ENCODE assay signal across 29 cellular contexts in genomic region chr18:77634495-77634894, GRCh38.
"Had no signal": no experiment of that assay in that cellular context is flagged by ENCODE, and none has a peak within 500 bp of the region (broad histone marks: within the 10 kb centered on the region; RNA-seq: fewer than 3 reads in every experiment).

No MANE protein-coding gene starts in this region.

- H3K4me3 ChIP-seq: coronary artery, gastrocnemius medialis, heart left ventricle had no signal

- H3K9me3 Mint-ChIP-seq: activated B cell treated with CpG ODN at 0.5 μM for 24 hours; activated CD4-positive, alpha-beta memory T cell treated with anti-CD3 and anti-CD28 coated beads, Interleukin-2, amount 10 ng/mL, durations not matched to agents 7 days and 5 days; activated CD4-positive, alpha-beta T cell treated with anti-CD3 and anti-CD28 coated beads, Interleukin-2, amount 10 ng/mL, durations not matched to agents 7 days and 5 days; activated T-cell treated with anti-CD3 and anti-CD28 coated beads, Interleukin-2, amount 50 U/mL, for 24 hours; central memory CD8-positive, alpha-beta T cell; dendritic cell treated with granulocyte-macrophage colony-stimulating factor and Interleukin-4, amounts not matched to agents 40 ng/mL and 50 ng/mL, for 4 days had no signal

- H3K4me3 Mint-ChIP-seq: activated B cell treated with CpG ODN at 0.5 μM for 24 hours; activated CD4-positive, alpha-beta memory T cell treated with anti-CD3 and anti-CD28 coated beads, Interleukin-2, amount 10 ng/mL, durations not matched to agents 7 days and 5 days; activated CD4-positive, alpha-beta T cell treated with anti-CD3 and anti-CD28 coated beads, Interleukin-2, amount 10 ng/mL, durations not matched to agents 7 days and 5 days; activated naive CD8-positive, alpha-beta T cell; activated T-cell treated with anti-CD3 and anti-CD28 coated beads, Interleukin-2, amount 50 U/mL, for 24 hours; activated T-cell treated with anti-CD3 and anti-CD28 coated beads, Interleukin-2, amount 50 U/mL, for 72 hours; central memory CD8-positive, alpha-beta T cell; dendritic cell treated with granulocyte-macrophage colony-stimulating factor and Interleukin-4, amounts not matched to agents 40 ng/mL and 50 ng/mL, for 4 days; endodermal cell had no signal

- H3K36me3 Mint-ChIP-seq: activated naive CD8-positive, alpha-beta T cell had no signal

- H3K36me3 ChIP-seq: brain microvascular endothelial cell, gastrocnemius medialis, heart left ventricle, WERI-Rb-1 had no signal

- DNase-seq: activated B cell treated with CpG ODN at 0.5 μM for 24 hours; activated CD4-positive, alpha-beta memory T cell treated with anti-CD3 and anti-CD28 coated beads, Interleukin-2, amount 10 ng/mL, durations not matched to agents 7 days and 5 days; activated CD4-positive, alpha-beta T cell treated with anti-CD3 and anti-CD28 coated beads, Interleukin-2, amount 10 ng/mL, durations not matched to agents 7 days and 5 days; activated CD4-positive, alpha-beta T cell treated with anti-CD3 and anti-CD28 coated beads, Interleukin-2, amount 50 U/mL, for 4 hours; activated CD8-positive, alpha-beta memory T cell treated with anti-CD3 and anti-CD28 coated beads, Interleukin-2, amount 50 U/mL, for 48 hours; activated gamma-delta T cell; activated naive CD4-positive, alpha-beta T cell; activated naive CD4-positive, alpha-beta T cell treated with anti-CD3 and anti-CD28 coated beads, Interleukin-2, amount 50 U/mL, for 16 hours; activated T-cell treated with anti-CD3 and anti-CD28 coated beads for 4 hours; activated T-cell treated with anti-CD3 and anti-CD28 coated beads, Interleukin-2, amount 50 U/mL, for 24 hours; activated T-cell treated with anti-CD3 and anti-CD28 coated beads, Interleukin-2, amount 50 U/mL, for 72 hours; amniotic stem cell; anterior cingulate cortex; brain microvascular endothelial cell; dorsolateral prefrontal cortex; effector memory CD4-positive, alpha-beta T cell; endodermal cell; foreskin keratinocyte; gastrocnemius medialis; glutamatergic neuron; heart left ventricle; T-helper 2 cell; WERI-Rb-1 had no signal

- H3K27ac ChIP-seq: brain microvascular endothelial cell, coronary artery, foreskin keratinocyte, gastrocnemius medialis, WERI-Rb-1 had no signal

- H3K9me3 ChIP-seq: gastrocnemius medialis, heart left ventricle had no signal

- ATAC-seq: activated CD4-positive, CD25-positive, alpha-beta regulatory T cell treated with anti-CD3 and anti-CD28 coated beads, Interleukin-2, amount 50 U/mL, for 24 hours; activated T-cell treated with anti-CD3 and anti-CD28 coated beads, Interleukin-2, amount 50 U/mL, for 72 hours; esophagus mucosa; foreskin keratinocyte; gastrocnemius medialis; heart left ventricle had no signal

- H3K4me1 Mint-ChIP-seq: activated CD4-positive, alpha-beta memory T cell treated with anti-CD3 and anti-CD28 coated beads, Interleukin-2, amount 10 ng/mL, durations not matched to agents 7 days and 5 days; activated CD4-positive, alpha-beta T cell treated with anti-CD3 and anti-CD28 coated beads, Interleukin-2, amount 10 ng/mL, durations not matched to agents 7 days and 5 days; central memory CD8-positive, alpha-beta T cell; endodermal cell had no signal

- H3K27me3 ChIP-seq: brain microvascular endothelial cell, foreskin keratinocyte, gastrocnemius medialis had no signal

- H3K4me1 ChIP-seq: foreskin keratinocyte, gastrocnemius medialis had no signal

- H3K27me3 Mint-ChIP-seq: dendritic cell treated with granulocyte-macrophage colony-stimulating factor and Interleukin-4, amounts not matched to agents 40 ng/mL and 50 ng/mL, for 4 days had no signal

- H3K27ac Mint-ChIP-seq: activated B cell treated with CpG ODN at 0.5 μM for 24 hours; activated CD4-positive, alpha-beta memory T cell treated with anti-CD3 and anti-CD28 coated beads, Interleukin-2, amount 10 ng/mL, durations not matched to agents 7 days and 5 days; activated CD4-positive, alpha-beta T cell treated with anti-CD3 and anti-CD28 coated beads, Interleukin-2, amount 10 ng/mL, durations not matched to agents 7 days and 5 days; activated naive CD8-positive, alpha-beta T cell; activated T-cell treated with anti-CD3 and anti-CD28 coated beads, Interleukin-2, amount 50 U/mL, for 24 hours; activated T-cell treated with anti-CD3 and anti-CD28 coated beads, Interleukin-2, amount 50 U/mL, for 72 hours; dendritic cell treated with granulocyte-macrophage colony-stimulating factor and Interleukin-4, amounts not matched to agents 40 ng/mL and 50 ng/mL, for 4 days; endodermal cell had no signal
